Comparison of ENCODE assay signal across 20 cellular contexts in the genomic region with DNA sequence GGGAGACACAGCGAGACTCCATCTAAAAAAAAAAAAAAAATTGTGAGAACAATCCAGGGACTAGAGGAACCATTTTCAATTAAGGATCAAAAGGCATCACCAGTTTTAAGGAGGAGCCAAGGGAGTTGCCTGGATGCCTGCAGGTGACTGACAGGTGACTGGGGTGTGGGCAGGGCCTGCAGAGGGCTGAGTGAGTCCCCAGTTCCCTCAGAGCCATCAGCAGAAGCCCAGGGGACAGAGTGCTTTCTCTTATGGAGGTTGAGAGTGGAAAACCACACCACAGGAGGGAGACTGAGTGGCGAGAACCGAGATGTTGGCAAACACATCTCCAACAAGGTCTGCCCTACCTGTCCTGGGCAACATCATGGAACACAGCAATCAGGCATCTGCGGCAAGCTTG. TPM values are rescaled to one million over a fixed set of nuclear protein-coding genes. Genes with fewer than 3 reads are reported as not detected.
A peak's percentile ranks its signal among the peaks of the same experiment; 100 is the strongest.
DNase-seq lines count a peak whose midpoint lies in the region; ATAC-seq and TF ChIP-seq lines count a peak whose summit lies in the region.
"Had no signal": no experiment of that assay in that cellular context is flagged by ENCODE, and none has a peak within 500 bp of the region (broad histone marks: within the 10 kb centered on the region; RNA-seq: fewer than 3 reads in every experiment).

No MANE protein-coding gene starts in this region.

- H3K4me1 Mint-ChIP-seq in GM23338 (peaks cover 2% of the 10 kb centered on the region; the same call in 1 of the 3 replicates), WTC11 (peaks cover 4% of the 10 kb centered on the region; the same call in 1 of the 2 replicates)
- H3K4me1 Mint-ChIP-seq: CD4-positive, CD25-positive, alpha-beta regulatory T cell had no signal

- H3K79me2 ChIP-seq in GM23338 (replicated peaks; ENCODE audit: insufficient read depth) = no peaks in the 10 kb centered on the region

- no peak overlapping the region for H3K4me3 ChIP-seq in GM23338
- H3K4me3 ChIP-seq: GM23248, PC-9 had no signal

- H3K4me1 ChIP-seq in GM23338 (ENCODE audit: insufficient read depth) = no peaks in the 10 kb centered on the region
- H3K4me1 ChIP-seq: BE2C had no signal

- TF ChIP-seq CTCF in GM23338 (conservative IDR thresholded peaks at IDR 0.05; ENCODE audit: low read depth in 2 of 2) (no peak), WTC11 (IDR thresholded peaks at IDR 0.05) (no peak)

- H3F3A ChIP-seq in GM23338 (replicated peaks; ENCODE audit: low read depth) = no peaks in the 10 kb centered on the region

- H3K9me3 Mint-ChIP-seq in GM23338 = no peaks in the 10 kb centered on the region
- peaks cover 3% of the 10 kb centered on the region; the same call in 1 of the 2 replicates for H3K9me3 Mint-ChIP-seq in WTC11

- H3K36me3 ChIP-seq in GM23338 (ENCODE audit: insufficient read depth) = no peaks in the 10 kb centered on the region
- H3K36me3 ChIP-seq: BE2C had no signal

- H3K27me3 Mint-ChIP-seq in GM23338 (ENCODE audit: insufficient read depth, low read depth, poor library complexity) (peaks cover 10% of the 10 kb centered on the region), WTC11 (ENCODE audit: low read depth) (no peaks in the 10 kb centered on the region)

- H4K20me1 ChIP-seq in GM23338 (replicated peaks; ENCODE audit: insufficient read depth) = no peaks in the 10 kb centered on the region

- no peak overlapping the region for H3K27ac ChIP-seq in GM23338 (ENCODE audit: low read depth)
- H3K27ac ChIP-seq: GM23248, PC-9, RWPE1 had no signal

- no peak overlapping the region for H3K4me2 ChIP-seq in GM23338
- H3K4me2 ChIP-seq: PC-9 had no signal

- H3K27me3 ChIP-seq in GM23338 (ENCODE audit: insufficient read depth) = no peaks in the 10 kb centered on the region
- H3K27me3 ChIP-seq: BE2C had no signal

- ATAC-seq in GM23338 = peak; percentile 78
- peak; percentile 74 for ATAC-seq in WTC11
- ATAC-seq in HG02610 (IDR thresholded peaks at IDR 0.05; ENCODE audit: unreplicated experiment) = no peak
- no peak for ATAC-seq in HG02840 (IDR thresholded peaks at IDR 0.05; ENCODE audit: low FRiP score, unreplicated experiment)

- CTCF ChIA-PET in WTC11 (lab: Charles Lee) = no interaction called here

- DNase-seq in NCI-H1417 (lab: John Stamatoyannopoulos, UW) (peak in 2 of 3 experiments; percentile 2 to 6), NCI-H1417 treated with DMSO at 0.1 percent for 48 hours (lab: John Stamatoyannopoulos, UW) (no peak), GM23338 (ENCODE audit: low spot score) (peak; percentile 42), WTC11 (ENCODE audit: low spot score) (peak; percentile 38), iPS-NIHi7 (ENCODE audit: extremely low spot score) (peak; percentile 45), islet precursor cell (no peak)
- DNase-seq: 8988T; BE2C; CD4-positive, CD25-positive, alpha-beta regulatory T cell; COR-L47; DMS 273 treated with DMSO at 0.1 percent for 48 hours; GDM1; GM23248; NCI-H1092 treated with DMSO at 0.1 percent for 48 hours; NCI-H187 treated with DMSO at 0.1 percent for 48 hours; NCI-H524; PC-9 had no signal

- H3K27ac Mint-ChIP-seq in GM23338 (no peak overlapping the region), WTC11 (no peak overlapping the region)

- POLR2A ChIA-PET in WTC11 (lab: Charles Lee) = no interaction called here

- H3K9me2 ChIP-seq in GM23338 (ENCODE audit: insufficient read depth) = no peaks in the 10 kb centered on the region

- no peak overlapping the region for H3K4me3 Mint-ChIP-seq in GM23338
- no peak overlapping the region for H3K4me3 Mint-ChIP-seq in WTC11
- H3K4me3 Mint-ChIP-seq: CD4-positive, CD25-positive, alpha-beta regulatory T cell had no signal

- no peak overlapping the region for H2AFZ ChIP-seq in GM23338
- H2AFZ ChIP-seq: GM23248, PC-9 had no signal

- H3K36me3 Mint-ChIP-seq in GM23338 (ENCODE audit: low read depth) = no peaks in the 10 kb centered on the region
- no peaks in the 10 kb centered on the region for H3K36me3 Mint-ChIP-seq in WTC11
- H3K36me3 Mint-ChIP-seq: CD4-positive, CD25-positive, alpha-beta regulatory T cell had no signal

TF ChIP-seq in GM23338, 12 proteins besides CTCF, POLR2A, EP300 and RAD21 (continues in another document):
- TF ChIP-seq, protein P1, sequence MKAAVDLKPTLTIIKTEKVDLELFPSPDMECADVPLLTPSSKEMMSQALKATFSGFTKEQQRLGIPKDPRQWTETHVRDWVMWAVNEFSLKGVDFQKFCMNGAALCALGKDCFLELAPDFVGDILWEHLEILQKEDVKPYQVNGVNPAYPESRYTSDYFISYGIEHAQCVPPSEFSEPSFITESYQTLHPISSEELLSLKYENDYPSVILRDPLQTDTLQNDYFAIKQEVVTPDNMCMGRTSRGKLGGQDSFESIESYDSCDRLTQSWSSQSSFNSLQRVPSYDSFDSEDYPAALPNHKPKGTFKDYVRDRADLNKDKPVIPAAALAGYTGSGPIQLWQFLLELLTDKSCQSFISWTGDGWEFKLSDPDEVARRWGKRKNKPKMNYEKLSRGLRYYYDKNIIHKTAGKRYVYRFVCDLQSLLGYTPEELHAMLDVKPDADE (IDR thresholded peaks at IDR 0.05) = no peak
- no peak for TF ChIP-seq NANOG (IDR thresholded peaks at IDR 0.05; ENCODE audit: borderline replicate concordance)

TF ChIP-seq in WTC11, 78 proteins besides CTCF, POLR2A, EP300 and RAD21 (continues in another document):
- TF ChIP-seq, protein P2, sequence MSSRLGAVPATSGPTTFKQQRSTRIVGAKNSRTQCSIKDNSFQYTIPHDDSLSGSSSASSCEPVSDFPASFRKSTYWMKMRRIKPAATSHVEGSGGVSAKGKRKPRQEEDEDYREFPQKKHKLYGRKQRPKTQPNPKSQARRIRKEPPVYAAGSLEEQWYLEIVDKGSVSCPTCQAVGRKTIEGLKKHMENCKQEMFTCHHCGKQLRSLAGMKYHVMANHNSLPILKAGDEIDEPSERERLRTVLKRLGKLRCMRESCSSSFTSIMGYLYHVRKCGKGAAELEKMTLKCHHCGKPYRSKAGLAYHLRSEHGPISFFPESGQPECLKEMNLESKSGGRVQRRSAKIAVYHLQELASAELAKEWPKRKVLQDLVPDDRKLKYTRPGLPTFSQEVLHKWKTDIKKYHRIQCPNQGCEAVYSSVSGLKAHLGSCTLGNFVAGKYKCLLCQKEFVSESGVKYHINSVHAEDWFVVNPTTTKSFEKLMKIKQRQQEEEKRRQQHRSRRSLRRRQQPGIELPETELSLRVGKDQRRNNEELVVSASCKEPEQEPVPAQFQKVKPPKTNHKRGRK (CRISPR knock-in tag; IDR thresholded peaks at IDR 0.05; ENCODE audit: borderline replicate concordance) = no peak
- no peak for TF ChIP-seq SOX15 (CRISPR knock-in tag; IDR thresholded peaks at IDR 0.05)
- TF ChIP-seq PRRX2 (CRISPR knock-in tag; IDR thresholded peaks at IDR 0.05) = no peak
- TF ChIP-seq, protein P3, sequence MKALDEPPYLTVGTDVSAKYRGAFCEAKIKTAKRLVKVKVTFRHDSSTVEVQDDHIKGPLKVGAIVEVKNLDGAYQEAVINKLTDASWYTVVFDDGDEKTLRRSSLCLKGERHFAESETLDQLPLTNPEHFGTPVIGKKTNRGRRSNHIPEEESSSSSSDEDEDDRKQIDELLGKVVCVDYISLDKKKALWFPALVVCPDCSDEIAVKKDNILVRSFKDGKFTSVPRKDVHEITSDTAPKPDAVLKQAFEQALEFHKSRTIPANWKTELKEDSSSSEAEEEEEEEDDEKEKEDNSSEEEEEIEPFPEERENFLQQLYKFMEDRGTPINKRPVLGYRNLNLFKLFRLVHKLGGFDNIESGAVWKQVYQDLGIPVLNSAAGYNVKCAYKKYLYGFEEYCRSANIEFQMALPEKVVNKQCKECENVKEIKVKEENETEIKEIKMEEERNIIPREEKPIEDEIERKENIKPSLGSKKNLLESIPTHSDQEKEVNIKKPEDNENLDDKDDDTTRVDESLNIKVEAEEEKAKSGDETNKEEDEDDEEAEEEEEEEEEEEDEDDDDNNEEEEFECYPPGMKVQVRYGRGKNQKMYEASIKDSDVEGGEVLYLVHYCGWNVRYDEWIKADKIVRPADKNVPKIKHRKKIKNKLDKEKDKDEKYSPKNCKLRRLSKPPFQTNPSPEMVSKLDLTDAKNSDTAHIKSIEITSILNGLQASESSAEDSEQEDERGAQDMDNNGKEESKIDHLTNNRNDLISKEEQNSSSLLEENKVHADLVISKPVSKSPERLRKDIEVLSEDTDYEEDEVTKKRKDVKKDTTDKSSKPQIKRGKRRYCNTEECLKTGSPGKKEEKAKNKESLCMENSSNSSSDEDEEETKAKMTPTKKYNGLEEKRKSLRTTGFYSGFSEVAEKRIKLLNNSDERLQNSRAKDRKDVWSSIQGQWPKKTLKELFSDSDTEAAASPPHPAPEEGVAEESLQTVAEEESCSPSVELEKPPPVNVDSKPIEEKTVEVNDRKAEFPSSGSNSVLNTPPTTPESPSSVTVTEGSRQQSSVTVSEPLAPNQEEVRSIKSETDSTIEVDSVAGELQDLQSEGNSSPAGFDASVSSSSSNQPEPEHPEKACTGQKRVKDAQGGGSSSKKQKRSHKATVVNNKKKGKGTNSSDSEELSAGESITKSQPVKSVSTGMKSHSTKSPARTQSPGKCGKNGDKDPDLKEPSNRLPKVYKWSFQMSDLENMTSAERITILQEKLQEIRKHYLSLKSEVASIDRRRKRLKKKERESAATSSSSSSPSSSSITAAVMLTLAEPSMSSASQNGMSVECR (CRISPR knock-in tag; IDR thresholded peaks at IDR 0.05; ENCODE audit: borderline replicate concordance) = no peak
- no peak for TF ChIP-seq HMGA2 (CRISPR knock-in tag; IDR thresholded peaks at IDR 0.05)
- TF ChIP-seq, protein P4, sequence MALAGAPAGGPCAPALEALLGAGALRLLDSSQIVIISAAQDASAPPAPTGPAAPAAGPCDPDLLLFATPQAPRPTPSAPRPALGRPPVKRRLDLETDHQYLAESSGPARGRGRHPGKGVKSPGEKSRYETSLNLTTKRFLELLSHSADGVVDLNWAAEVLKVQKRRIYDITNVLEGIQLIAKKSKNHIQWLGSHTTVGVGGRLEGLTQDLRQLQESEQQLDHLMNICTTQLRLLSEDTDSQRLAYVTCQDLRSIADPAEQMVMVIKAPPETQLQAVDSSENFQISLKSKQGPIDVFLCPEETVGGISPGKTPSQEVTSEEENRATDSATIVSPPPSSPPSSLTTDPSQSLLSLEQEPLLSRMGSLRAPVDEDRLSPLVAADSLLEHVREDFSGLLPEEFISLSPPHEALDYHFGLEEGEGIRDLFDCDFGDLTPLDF (CRISPR knock-in tag; IDR thresholded peaks at IDR 0.05) = no peak
- TF ChIP-seq ZNF671 (CRISPR knock-in tag; IDR thresholded peaks at IDR 0.05) = no peak

RNA-seq across cellular contexts. Expression of a gene that starts 27.1 kb away (rescaled TPM):
- total RNA-seq in GM23338 (2014; rRNA removed; shearing (Covaris generic)) = 42.7 and 54.8 TPM in 2 replicates
- 36.9 and 38.1 TPM in 2 replicates for polyA plus RNA-seq in GM23338 (2016; fragmentation: Nextera tagmentation; extraction: Ambion mirVana)
- 46.3 to 53.4 TPM (median 49.6 TPM) in 3 replicates for total RNA-seq in WTC11 (2021)

Comparison
In these comparisons a context has a peak if more than half of its experiments do, and no peak if none do; other contexts are left out.
1. DNase-seq: peak in NCI-H1417 (2 of 3), GM23338 (single experiment), WTC11 (single experiment) and iPS-NIHi7 (single experiment); none in NCI-H1417 treated with DMSO at 0.1 percent for 48 hours (single experiment) and islet precursor cell (single experiment).
2. ATAC-seq: peak in GM23338 (single experiment) and WTC11 (single experiment); none in HG02610 (single experiment) and HG02840 (single experiment).